8 cellular contexts compared by ENCODE assay signal in the genomic region with DNA sequence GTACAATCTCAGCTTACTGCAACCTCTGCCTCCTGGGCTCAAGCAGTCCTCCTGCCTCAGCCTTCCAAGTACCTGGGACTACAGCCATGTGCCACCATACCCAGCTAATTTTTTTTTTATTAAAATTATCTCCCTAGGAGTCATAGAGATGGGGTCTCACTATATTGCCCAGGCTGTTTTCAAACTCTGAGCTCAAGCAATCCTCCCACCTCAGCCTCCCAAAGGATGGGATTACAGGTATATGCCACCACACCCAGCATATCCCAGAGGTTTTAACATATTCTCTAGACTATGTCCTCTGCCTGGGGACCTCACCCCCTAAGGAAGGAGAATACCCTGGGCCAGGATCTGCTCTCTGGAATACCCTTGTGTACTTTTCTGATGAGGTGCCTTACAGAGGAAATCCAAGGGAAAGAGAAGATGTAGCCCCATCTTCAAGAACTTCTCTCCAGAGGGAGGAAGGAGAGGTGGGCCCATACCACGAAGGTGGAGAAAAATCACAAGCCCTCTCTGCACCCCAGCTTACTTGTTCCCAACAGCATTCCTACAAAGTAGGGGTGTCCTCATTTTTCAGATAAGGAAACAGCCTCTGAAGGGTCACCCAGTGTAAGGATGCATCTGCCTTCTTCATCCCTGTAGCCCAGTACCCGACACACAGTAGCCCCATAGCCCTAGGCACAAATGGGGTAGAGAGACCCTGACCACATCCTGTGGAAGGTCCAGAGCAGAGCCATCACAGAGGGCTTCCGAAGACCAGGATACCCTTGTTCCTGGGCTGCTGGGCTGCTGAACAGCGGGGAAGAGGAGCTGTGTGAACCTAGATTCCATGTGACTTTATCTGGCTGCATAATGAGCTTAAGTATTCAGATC.
DNase-seq lines count a peak whose midpoint lies in the region; ATAC-seq and TF ChIP-seq lines count a peak whose summit lies in the region.

No MANE protein-coding gene starts in this region.

- peaks cover 87% of the 10 kb centered on the region for H3K4me1 Mint-ChIP-seq in activated CD8-positive, alpha-beta memory T cell treated with anti-CD3 and anti-CD28 coated beads, Interleukin-2, amount 10 ng/mL, durations not matched to agents 7 days and 5 days

- TF ChIP-seq CTCF in KMS-11 (conservative IDR thresholded peaks at IDR 0.05; ENCODE audit: low read depth, low read length) (no peak), left ventricle myocardium inferior (IDR thresholded peaks at IDR 0.05; ENCODE audit: borderline replicate concordance) (no peak), thyroid gland (IDR thresholded peaks at IDR 0.05) (no peak)

- H3K4me3 ChIP-seq in KMS-11 (IDR thresholded peaks at IDR 0.05; ENCODE audit: insufficient read depth, low read depth, low read length), result no peak overlapping the region
- H3K4me3 ChIP-seq in left ventricle myocardium inferior, result no peak overlapping the region
- no peak overlapping the region for H3K4me3 ChIP-seq in thyroid gland (replicated peaks in 1 of 3)

- DNase-seq in activated CD8-positive, alpha-beta memory T cell treated with anti-CD3 and anti-CD28 coated beads, Interleukin-2, amount 10 ng/mL, durations not matched to agents 7 days and 5 days, result no peak
- no peak for DNase-seq in activated CD8-positive, alpha-beta memory T cell treated with anti-CD3 and anti-CD28 coated beads, Interleukin-2, amount 50 U/mL, for 48 hours
- no peak for DNase-seq in left ventricle myocardium inferior
- DNase-seq in thyroid gland, result peak; percentile 33 to 41
- DNase-seq in NCI-H510A (lab: John Stamatoyannopoulos, UW), result no peak
- DNase-seq in T-helper 9 cell, result no peak

- no peak for ATAC-seq in activated CD8-positive, alpha-beta memory T cell treated with anti-CD3 and anti-CD28 coated beads, Interleukin-2, amount 10 ng/mL, durations not matched to agents 7 days and 5 days
- ATAC-seq in activated CD4-positive, CD25-positive, alpha-beta regulatory T cell treated with anti-CD3 and anti-CD28 coated beads, Interleukin-2, amount 50 U/mL, for 24 hours, result no peak

- H3K4me3 Mint-ChIP-seq in activated CD8-positive, alpha-beta memory T cell treated with anti-CD3 and anti-CD28 coated beads, Interleukin-2, amount 10 ng/mL, durations not matched to agents 7 days and 5 days, result no peak overlapping the region

- WGBS in thyroid gland, 2 donors, result 42 to 51% methylated on average over 4 of the region's 4 CpGs

- peaks cover 61% of the 10 kb centered on the region for H3K4me1 ChIP-seq in KMS-11 (ENCODE audit: low read depth, poor library complexity, severe bottlenecking)
- peaks cover 83% of the 10 kb centered on the region for H3K4me1 ChIP-seq in left ventricle myocardium inferior
- H3K4me1 ChIP-seq in thyroid gland, result peaks cover 58 to 75% of the 10 kb centered on the region in 2 donors

- H3K9me3 Mint-ChIP-seq in activated CD8-positive, alpha-beta memory T cell treated with anti-CD3 and anti-CD28 coated beads, Interleukin-2, amount 10 ng/mL, durations not matched to agents 7 days and 5 days (ENCODE audit: low read depth), result no peaks in the 10 kb centered on the region

- H4K20me1 ChIP-seq in KMS-11 (ENCODE audit: insufficient read depth), result no peaks in the 10 kb centered on the region

- H3K36me3 ChIP-seq in KMS-11 (ENCODE audit: insufficient read depth) (no peaks in the 10 kb centered on the region), left ventricle myocardium inferior (no peaks in the 10 kb centered on the region), thyroid gland (no peaks in the 10 kb centered on the region)

- H3K36me3 Mint-ChIP-seq in activated CD8-positive, alpha-beta memory T cell treated with anti-CD3 and anti-CD28 coated beads, Interleukin-2, amount 10 ng/mL, durations not matched to agents 7 days and 5 days, result peaks cover 14% of the 10 kb centered on the region

- CTCF ChIA-PET in activated CD8-positive, alpha-beta memory T cell treated with anti-CD3 and anti-CD28 coated beads, Interleukin-2, amount 10 ng/mL, durations not matched to agents 7 days and 5 days (lab: Charles Lee), result interaction anchor here (0.7 to 2.0 kb wide), 9 partner anchors 10 to 267 kb away, joined by 3 to 6 read pairs (median 4); no protein-coding TSS in a partner anchor

- intact Hi-C loops in left ventricle myocardium inferior (cut with micrococcal nuclease), result no loop called here
- intact Hi-C loops in thyroid gland (cut with DNase I), result no loop called here

- H3K27me3 ChIP-seq in KMS-11 (ENCODE audit: insufficient read depth, low read depth) (no peaks in the 10 kb centered on the region), left ventricle myocardium inferior (ENCODE audit: low read depth) (no peaks in the 10 kb centered on the region), thyroid gland (no peaks in the 10 kb centered on the region)

- no peak overlapping the region for H2AFZ ChIP-seq in KMS-11 (ENCODE audit: low read depth)

- H3K27ac Mint-ChIP-seq in activated CD8-positive, alpha-beta memory T cell treated with anti-CD3 and anti-CD28 coated beads, Interleukin-2, amount 10 ng/mL, durations not matched to agents 7 days and 5 days, result peak overlapping the region; percentile 84

- no peaks in the 10 kb centered on the region for H3K27me3 Mint-ChIP-seq in activated CD8-positive, alpha-beta memory T cell treated with anti-CD3 and anti-CD28 coated beads, Interleukin-2, amount 10 ng/mL, durations not matched to agents 7 days and 5 days

- H3K27ac ChIP-seq in KMS-11 (peak overlapping the region; percentile 47; the same call in 1 of the 2 replicates), left ventricle myocardium inferior (replicated peaks) (peak overlapping the region; percentile 75), thyroid gland (peak overlapping the region; percentile 84 to 92 (median 90))

- no peak overlapping the region; the same call in 1 of the 2 replicates for H3K9ac ChIP-seq in KMS-11

- H3K4me2 ChIP-seq in KMS-11, result peak overlapping the region; percentile 72

- peak in 1 of 2 donors; percentile 38 for TF ChIP-seq POLR2A in thyroid gland (IDR thresholded peaks at IDR 0.05)

- H3K9me3 ChIP-seq in left ventricle myocardium inferior (replicated peaks) (no peaks in the 10 kb centered on the region), thyroid gland (no peaks in the 10 kb centered on the region)

- no peaks in the 10 kb centered on the region for H3K79me2 ChIP-seq in KMS-11 (ENCODE audit: insufficient read depth, low read depth)

Comparison
In these comparisons a context has a peak if more than half of its experiments do, and no peak if none do; other contexts are left out.
1. DNase-seq: peak in thyroid gland (2 of 2); none in activated CD8-positive, alpha-beta memory T cell treated with anti-CD3 and anti-CD28 coated beads, Interleukin-2, amount 10 ng/mL, durations not matched to agents 7 days and 5 days (single experiment), activated CD8-positive, alpha-beta memory T cell treated with anti-CD3 and anti-CD28 coated beads, Interleukin-2, amount 50 U/mL, for 48 hours (single experiment), left ventricle myocardium inferior (single experiment), NCI-H510A (single experiment) and T-helper 9 cell (single experiment).
2. Peak in every context shown above with its lines, with median percentiles within 50 percentile points of each other: H3K27ac ChIP-seq.